Comparison of ENCODE assay signal across 1 cellular context in the genomic region with DNA sequence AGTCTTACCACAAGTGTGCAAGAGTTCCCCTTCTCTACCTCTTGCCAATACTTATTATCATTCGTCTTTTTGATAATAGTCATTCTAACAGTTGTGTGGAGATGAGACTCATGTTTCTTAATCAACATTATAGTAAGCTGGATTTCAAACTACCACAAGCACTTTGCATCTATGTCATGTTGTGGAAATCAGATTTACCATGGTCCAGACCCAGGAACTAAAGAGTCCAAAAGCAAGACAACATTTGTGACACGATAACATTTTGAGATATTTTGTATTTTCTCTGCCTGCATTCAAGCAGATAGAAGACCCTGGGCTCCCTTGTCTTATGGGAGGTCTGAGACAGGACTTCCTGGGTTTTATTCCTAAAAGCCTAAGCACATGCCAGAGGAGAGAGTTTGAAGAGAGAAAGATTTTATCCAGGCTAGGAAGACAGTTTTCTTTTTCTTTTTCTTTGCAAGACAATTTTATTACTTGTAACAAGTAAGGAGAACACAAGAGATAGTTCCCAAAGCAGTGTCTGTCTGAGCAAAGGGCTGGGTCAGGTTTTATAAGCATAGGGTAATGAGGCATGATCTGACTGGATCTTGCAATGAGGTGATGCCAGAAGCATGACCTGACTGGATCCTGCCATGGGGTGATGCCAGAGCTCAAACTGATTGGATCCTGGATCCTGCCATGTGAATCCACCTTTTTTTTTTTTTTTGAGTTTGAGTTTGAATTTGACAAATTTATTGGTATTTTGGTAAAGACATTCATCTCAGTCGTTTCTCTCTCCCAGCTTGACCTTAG.
TF ChIP-seq lines count a peak whose summit lies in the region.

No MANE protein-coding gene starts in this region.

TF ChIP-seq in IMR-90, 13 proteins besides CTCF, POLR2A, EP300 and RAD21 (continued from another document):
- TF ChIP-seq BHLHE40 (IDR thresholded peaks at IDR 0.05; ENCODE audit: low read depth, low read length) (no peak), CHD1 (IDR thresholded peaks at IDR 0.05; ENCODE audit: low read depth, low read length) (no peak), MAZ (IDR thresholded peaks at IDR 0.05; ENCODE audit: borderline replicate concordance, low read depth, low read length) (no peak)
